8 cellular contexts compared by ENCODE assay signal in the genomic region with DNA sequence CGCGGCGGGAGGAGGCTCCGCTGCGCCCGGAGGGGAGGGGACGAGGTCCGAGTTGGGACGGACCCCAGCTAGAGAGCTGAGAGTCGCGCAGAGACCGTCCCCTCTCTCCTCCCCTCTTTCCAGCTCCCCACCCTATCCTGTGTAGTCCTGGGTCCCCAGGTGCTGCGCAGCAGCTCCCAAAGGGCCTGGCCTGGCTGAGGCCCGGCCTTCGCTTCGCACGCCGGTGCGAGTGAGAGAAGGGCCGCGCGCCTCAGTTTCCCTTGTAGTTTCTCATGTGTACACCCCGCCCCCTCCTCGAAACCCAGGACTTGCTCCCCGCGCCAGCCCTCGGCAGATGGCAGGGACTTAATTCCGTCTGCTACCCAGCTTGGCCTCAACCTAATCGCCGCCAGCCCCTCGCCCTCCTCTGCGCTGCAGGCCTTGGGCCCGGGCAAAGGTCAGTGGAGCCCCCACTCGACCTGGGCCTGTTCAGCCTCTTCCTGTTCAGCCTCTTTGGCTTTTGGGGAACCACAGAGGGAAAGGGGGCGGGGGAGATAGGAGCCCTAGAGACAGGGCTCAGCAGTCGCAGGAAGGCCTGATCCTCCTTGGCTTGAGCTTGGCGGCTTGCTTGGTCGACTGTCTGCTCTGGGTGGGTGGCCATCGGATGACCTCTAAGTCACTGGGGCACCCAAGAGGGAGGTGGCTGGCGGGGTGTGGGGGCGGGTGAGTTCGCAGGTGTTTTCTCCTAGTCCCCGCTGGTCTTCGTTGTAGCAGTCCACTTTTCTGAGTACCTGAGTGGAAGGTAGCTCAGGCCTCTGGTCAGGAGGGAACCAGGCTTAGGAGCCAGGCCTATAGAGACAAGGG. TPM values are rescaled to one million over a fixed set of nuclear protein-coding genes. Genes with fewer than 3 reads are reported as not detected.
DNase-seq lines count a peak whose midpoint lies in the region; ATAC-seq and TF ChIP-seq lines count a peak whose summit lies in the region.

No MANE protein-coding gene starts in this region.

- H2BK120ac ChIP-seq in mesendoderm (ENCODE audit: low read depth, low read length) = no peak overlapping the region

- DNase-seq in UCSD-AML1 (lab: John Stamatoyannopoulos, UW; ENCODE audit: unreplicated experiment) (peak; percentile 60), mesendoderm (peak; percentile 68), upper lobe of left lung (peak in 1 of 2 donors; percentile 60), NCI-H1930 (lab: John Stamatoyannopoulos, UW) (no peak)

- peaks cover 21% of the 10 kb centered on the region for H3K4me1 ChIP-seq in DOHH2 (ENCODE audit: control insufficient read depth, low read length)
- H3K4me1 ChIP-seq in HUES48 (ENCODE audit: control insufficient read depth, insufficient read depth, low read length) = peaks cover 9% of the 10 kb centered on the region; the same call in 1 of the 2 replicates
- peaks cover 12 to 19% of the 10 kb centered on the region in 2 donors for H3K4me1 ChIP-seq in duodenal mucosa (ENCODE audit: control insufficient read depth in 1 of 2, insufficient read depth in 2 of 2, low read length in 2 of 2)
- no peaks in the 10 kb centered on the region for H3K4me1 ChIP-seq in mesendoderm (ENCODE audit: control insufficient read depth, low read depth, low read length)
- H3K4me1 ChIP-seq in upper lobe of left lung = peaks cover 16 to 23% (median 18%) of the 10 kb centered on the region in 4 donors

- H3K4ac ChIP-seq in mesendoderm (ENCODE audit: low read depth, low read length) = peak overlapping the region; percentile 82

- peak overlapping the region; percentile 78 for H4K8ac ChIP-seq in mesendoderm (ENCODE audit: low read depth, low read length)

- no peaks in the 10 kb centered on the region for H3K9me3 ChIP-seq in DOHH2 (ENCODE audit: control insufficient read depth, insufficient read depth, low read length)
- no peaks in the 10 kb centered on the region for H3K9me3 ChIP-seq in HUES48 (ENCODE audit: control insufficient read depth, insufficient read depth, low read length)
- H3K9me3 ChIP-seq in duodenal mucosa (ENCODE audit: control insufficient read depth in 1 of 2, low read length in 2 of 2) = no peaks in the 10 kb centered on the region
- no peaks in the 10 kb centered on the region for H3K9me3 ChIP-seq in upper lobe of left lung

- no peaks in the 10 kb centered on the region for H4K20me1 ChIP-seq in DOHH2 (ENCODE audit: control insufficient read depth, insufficient read depth, low read depth, low read length)

- no peak for ATAC-seq in upper lobe of left lung (ENCODE audit: low FRiP score in 2 of 2)
- ATAC-seq in GM21619 (IDR thresholded peaks at IDR 0.05; ENCODE audit: unreplicated experiment) = no peak

- no peak for TF ChIP-seq POLR2A in upper lobe of left lung (IDR thresholded peaks at IDR 0.05)

- no peak overlapping the region for H2BK15ac ChIP-seq in mesendoderm (replicated peaks; ENCODE audit: low read depth)

- H3K27ac ChIP-seq in DOHH2 (ENCODE audit: low read depth, low read length) (peak overlapping the region; percentile 92), HUES48 (ENCODE audit: low read depth, low read length) (peak overlapping the region; percentile 100), duodenal mucosa (ENCODE audit: low read depth, low read length) (peak overlapping the region; percentile 98), mesendoderm (ENCODE audit: low read depth, low read length) (peak overlapping the region; percentile 87), upper lobe of left lung (peak overlapping the region; percentile 98)

- H2BK5ac ChIP-seq in mesendoderm (ENCODE audit: low read length) = no peak overlapping the region

- no peak for TF ChIP-seq EP300 in upper lobe of left lung (IDR thresholded peaks at IDR 0.05)

- peak overlapping the region; percentile 81 for H3K18ac ChIP-seq in mesendoderm (ENCODE audit: low read length)

- no CpG with 5 or more reads among the region's 44 CpGs for WGBS in mesendoderm (ENCODE audit: extremely low coverage, insufficient coverage, low lambda C conversion rate)
- 8 to 22% methylated on average over 15 to 38 of the region's 44 CpGs for WGBS in upper lobe of left lung, 2 donors

- TF ChIP-seq CTCF in DOHH2 (IDR thresholded peaks at IDR 0.05; ENCODE audit: low read depth, low read length, poor library complexity, severe bottlenecking) (no peak), upper lobe of left lung (IDR thresholded peaks at IDR 0.05) (no peak)

- peaks cover 20% of the 10 kb centered on the region for H3K79me1 ChIP-seq in mesendoderm (ENCODE audit: low read length)

- no peak overlapping the region for H4K5ac ChIP-seq in mesendoderm (ENCODE audit: low read length)

- 0 out of 2 replicates have a peak, but pooled peaks cover 3% of the 10 kb centered on the region for H3F3A ChIP-seq in DOHH2 (ENCODE audit: control insufficient read depth, insufficient read depth)

- H3K4me2 ChIP-seq in DOHH2 (ENCODE audit: low read length) = peak overlapping the region; percentile 87
- peak overlapping the region; percentile 95 for H3K4me2 ChIP-seq in mesendoderm (ENCODE audit: low read length)

- H3K9me2 ChIP-seq in DOHH2 (replicated peaks; ENCODE audit: control insufficient read depth, low read length) = no peaks in the 10 kb centered on the region

- H3K79me2 ChIP-seq in DOHH2 (ENCODE audit: control insufficient read depth, low read length) (peaks cover 54% of the 10 kb centered on the region), mesendoderm (ENCODE audit: control insufficient read depth, insufficient read depth, low read length) (peaks cover 19% of the 10 kb centered on the region)

- H3K23ac ChIP-seq in mesendoderm (ENCODE audit: low read length) = peak overlapping the region; percentile 96

- peak overlapping the region; percentile 95 for H3K4me3 ChIP-seq in DOHH2 (ENCODE audit: low read length)
- peak overlapping the region; percentile 90 for H3K4me3 ChIP-seq in HUES48 (ENCODE audit: low read depth, low read length)
- peak overlapping the region; percentile 84 to 91 for H3K4me3 ChIP-seq in duodenal mucosa (ENCODE audit: low read depth in 1 of 2, low read length in 2 of 2)
- H3K4me3 ChIP-seq in mesendoderm (ENCODE audit: low read length) = peak overlapping the region; percentile 77
- H3K4me3 ChIP-seq in upper lobe of left lung = peak overlapping the region; percentile 77 to 97 (median 84)

- no peak overlapping the region for H2AK5ac ChIP-seq in mesendoderm (ENCODE audit: low read length)

- H3K36me3 ChIP-seq in DOHH2 (ENCODE audit: control insufficient read depth, low read length) (peaks cover 43% of the 10 kb centered on the region), HUES48 (ENCODE audit: control insufficient read depth, insufficient read depth, low read length) (peaks cover 33% of the 10 kb centered on the region), duodenal mucosa (ENCODE audit: control insufficient read depth in 1 of 2, insufficient read depth in 2 of 2, low read length in 2 of 2) (peaks cover 17 to 32% of the 10 kb centered on the region in 2 donors), mesendoderm (ENCODE audit: control insufficient read depth, insufficient read depth, low read length) (peaks cover 8% of the 10 kb centered on the region), upper lobe of left lung (peaks cover 13 to 33% (median 25%) of the 10 kb centered on the region in 4 donors)

- H3K9ac ChIP-seq in HUES48 (ENCODE audit: low read depth, low read length) (peak overlapping the region; percentile 83), duodenal mucosa (ENCODE audit: low read depth in 1 of 2, low read length in 2 of 2) (peak overlapping the region; percentile 74 to 86), mesendoderm (ENCODE audit: low read length) (peak overlapping the region; percentile 81)

- peak overlapping the region; percentile 92 for H3K56ac ChIP-seq in mesendoderm (ENCODE audit: low read length)

- H3K27me3 ChIP-seq in DOHH2 (ENCODE audit: control insufficient read depth, low read length) (no peaks in the 10 kb centered on the region), HUES48 (ENCODE audit: control insufficient read depth, insufficient read depth, low read length) (no peaks in the 10 kb centered on the region), duodenal mucosa (ENCODE audit: control insufficient read depth in 1 of 2, insufficient read depth in 2 of 2, low read length in 2 of 2) (no peaks in the 10 kb centered on the region), mesendoderm (ENCODE audit: insufficient read depth, low read length, poor library complexity) (no peaks in the 10 kb centered on the region), upper lobe of left lung (no peaks in the 10 kb centered on the region)

RNA-seq across cellular contexts. Expression of gene ZNF687, which starts 1.0 kb away (rescaled TPM):
- 18.8 TPM for polyA plus RNA-seq in mesendoderm (2013, experiment 1 of 2)
- 21.8 TPM for polyA plus RNA-seq in mesendoderm (2013, experiment 2 of 2)
- total RNA-seq in upper lobe of left lung = 10 to 100 TPM; 17.4 to 50.3 (median 27.2) TPM

RNA-seq across cellular contexts. Expression of gene PSMD4, which starts 28.6 kb away (rescaled TPM):
- polyA plus RNA-seq in mesendoderm (2013, experiment 1 of 2) = 172 TPM
- polyA plus RNA-seq in mesendoderm (2013, experiment 2 of 2) = 171 TPM
- 100 to 1,000 TPM; 102 to 132 (median 119) TPM for total RNA-seq in upper lobe of left lung

RNA-seq across cellular contexts. Expression of gene PI4KB, which starts 44.1 kb away (rescaled TPM):
- polyA plus RNA-seq in mesendoderm (2013, experiment 1 of 2) = 17.0 TPM
- polyA plus RNA-seq in mesendoderm (2013, experiment 2 of 2) = 17.2 TPM
- 100 to 1,000 TPM in 1 of 6 donors, 10 to 100 TPM in 5; 41.3 to 127 (median 64.0) TPM for total RNA-seq in upper lobe of left lung

Comparison
In these comparisons a context has a peak if more than half of its experiments do, and no peak if none do; other contexts are left out.
1. DNase-seq: peak in UCSD-AML1 (single experiment) and mesendoderm (single experiment); none in NCI-H1930 (0 of 2).
2. Peak in every context shown above with its lines, with median percentiles within 50 percentile points of each other: H3K27ac ChIP-seq, H3K4me3 ChIP-seq and H3K9ac ChIP-seq.